Comparison of ENCODE assay signal across 21 cellular contexts in the genomic region with DNA sequence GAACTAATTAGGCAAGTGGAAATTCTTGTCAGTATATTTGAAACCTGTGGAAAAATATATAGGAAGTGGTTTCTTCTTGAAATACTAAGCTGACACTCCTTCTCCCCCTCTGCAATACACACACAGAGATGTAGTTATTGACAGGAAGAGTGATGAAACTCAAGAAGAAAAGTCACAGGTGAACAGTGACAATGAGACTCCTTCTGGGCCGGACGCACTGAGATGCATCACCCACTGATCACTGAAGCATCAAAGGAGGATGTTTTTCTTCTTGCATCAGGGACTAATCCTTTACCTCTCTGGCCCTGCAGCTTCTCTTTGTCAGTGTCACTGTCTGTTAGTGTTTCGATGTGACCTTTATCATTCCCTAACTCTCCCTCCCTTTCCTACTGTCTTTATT.
"Had no signal": no experiment of that assay in that cellular context is flagged by ENCODE, and none has a peak within 500 bp of the region (broad histone marks: within the 10 kb centered on the region; RNA-seq: fewer than 3 reads in every experiment).

No MANE protein-coding gene starts in this region.

- H3K27ac ChIP-seq: colonic mucosa, esophagus squamous epithelium, gastroesophageal sphincter, left lung, lower lobe of right lung, right atrium auricular region, sigmoid colon, skin epidermis, stomach, thoracic aorta, transverse colon had no signal

- H3K36me3 ChIP-seq: colonic mucosa, esophagus squamous epithelium, gastroesophageal sphincter, left lung, lower lobe of right lung, right atrium auricular region, sigmoid colon, stomach, thoracic aorta, transverse colon had no signal

- H3K9me3 ChIP-seq: colonic mucosa, esophagus squamous epithelium, gastroesophageal sphincter, left lung, right atrium auricular region, sigmoid colon, stomach, thoracic aorta, transverse colon had no signal

- H3K9me3 Mint-ChIP-seq: mesothelial cell of epicardium, nephron had no signal

- H3K4me1 Mint-ChIP-seq: memory B cell had no signal

- ATAC-seq: gastroesophageal sphincter, left lung, lower lobe of right lung had no signal

- H3K4me1 ChIP-seq: colonic mucosa, esophagus squamous epithelium, gastroesophageal sphincter, left lung, lower lobe of right lung, right atrium auricular region, stomach, transverse colon had no signal

- H3K27ac Mint-ChIP-seq: memory B cell, mesothelial cell of epicardium, nephron had no signal

- H3K36me3 Mint-ChIP-seq: memory B cell, mesothelial cell of epicardium had no signal

- H3K27me3 ChIP-seq: colonic mucosa, esophagus squamous epithelium, gastroesophageal sphincter, left lung, right atrium auricular region, sigmoid colon, stomach, transverse colon had no signal

- H3K4me3 ChIP-seq: colonic mucosa, esophagus squamous epithelium, gastroesophageal sphincter, left lung, lower lobe of right lung, right atrium auricular region, sigmoid colon, skin epidermis, stomach, thoracic aorta, transverse colon had no signal

- H3K4me3 Mint-ChIP-seq: memory B cell, mesothelial cell of epicardium, nephron had no signal

- DNase-seq: colonic mucosa; dermis blood vessel endothelial cell; esophagus squamous epithelium; foreskin fibroblast; kidney; left lung; lower lobe of right lung; posterior cingulate gyrus; sigmoid colon; stimulated activated CD4-positive, alpha-beta T cell treated with anti-CD3 and anti-CD28 coated beads, Interleukin-12 subunit alpha, Interleukin-12 subunit beta, amount 100 ng/mL, for 4 hours; stimulated activated naive CD4-positive, alpha-beta T cell; stomach; substantia nigra; transverse colon had no signal

- H3K27me3 Mint-ChIP-seq: memory B cell had no signal
